In the genomic region with DNA sequence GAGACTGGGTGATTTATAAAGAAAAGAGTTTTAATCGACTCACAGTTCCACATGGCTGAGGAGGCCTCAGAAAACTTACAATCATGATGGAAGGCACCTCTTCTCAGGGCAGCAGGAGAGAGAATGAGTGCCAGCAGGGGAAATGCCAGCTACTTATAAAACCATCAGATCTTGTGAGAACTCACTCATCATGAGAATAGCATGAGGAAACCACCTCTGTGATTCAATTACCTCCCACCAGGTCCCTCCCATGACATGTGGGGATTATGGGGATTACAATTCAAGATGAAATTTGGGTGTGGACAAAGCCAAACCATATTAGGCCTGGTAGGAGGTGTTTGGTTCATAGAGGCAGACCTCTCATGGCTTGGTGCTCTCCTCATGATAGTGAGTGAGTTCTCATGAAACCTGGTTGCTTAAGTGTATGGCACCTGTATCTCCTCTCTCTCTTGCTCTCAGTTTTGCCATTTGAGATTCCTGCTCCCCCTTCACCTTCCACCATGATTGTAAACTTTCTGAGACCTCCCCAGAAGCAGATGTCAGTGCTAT, we compare ENCODE assay signal across 9 cellular contexts. TPM values are rescaled to one million over a fixed set of nuclear protein-coding genes. Genes with fewer than 3 reads are reported as not detected.
"Had no signal": no experiment of that assay in that cellular context is flagged by ENCODE, and none has a peak within 500 bp of the region (broad histone marks: within the 10 kb centered on the region; RNA-seq: fewer than 3 reads in every experiment).

No MANE protein-coding gene starts in this region.

- DNase-seq: GOT3, H9, HCEC 1CT, IMR-90, KG1 had no signal

- H3K4me3 Mint-ChIP-seq: H9 had no signal

- H3K4me3 ChIP-seq: K562 had no signal

- FAIRE-seq: H54, HTR-8/SVneo, K562 had no signal

- ATAC-seq: K562 had no signal

RNA-seq across cellular contexts. Expression of gene GAPT, which starts 39.8 kb away (rescaled TPM):
- total RNA-seq: H9, HT-29, IMR-90, K562 had no signal
- polyA plus RNA-seq: IMR-90, K562 had no signal

RNA-seq across cellular contexts. Expression of gene RAB3C, which starts 51.9 kb away (rescaled TPM):
- total RNA-seq: HT-29, IMR-90, K562 had no signal
- polyA plus RNA-seq: IMR-90, K562 had no signal
